ENCODE assay signal across 1 cellular context in genomic region chr4:152950402-152951274, GRCh38.
TF ChIP-seq lines count a peak whose summit lies in the region.

No MANE protein-coding gene starts in this region.

TF ChIP-seq in H1, 55 proteins besides CTCF, POLR2A, EP300 and RAD21:
- TF ChIP-seq E2F6 (IDR thresholded peaks at IDR 0.05): no peak
- no peak for TF ChIP-seq FOSL1 (IDR thresholded peaks at IDR 0.05; ENCODE audit: insufficient read depth, low read depth, low read length)
- no peak for TF ChIP-seq HDAC2 (IDR thresholded peaks at IDR 0.05; ENCODE audit: borderline replicate concordance in 1 of 2, low read depth in 2 of 2, low read length in 2 of 2)
- no peak for TF ChIP-seq RBBP5 (IDR thresholded peaks at IDR 0.05; ENCODE audit: borderline replicate concordance, low read depth, low read length)
- no peak for TF ChIP-seq SP2 (IDR thresholded peaks at IDR 0.05; ENCODE audit: low read length)
- TF ChIP-seq EGR1 (IDR thresholded peaks at IDR 0.05; ENCODE audit: borderline replicate concordance, low read depth, low read length): no peak
- no peak for TF ChIP-seq KDM4A (IDR thresholded peaks at IDR 0.05; ENCODE audit: low read depth, low read length, severe bottlenecking)
- TF ChIP-seq NANOG (IDR thresholded peaks at IDR 0.05; ENCODE audit: insufficient read depth, low read depth, low read length, poor library complexity, severe bottlenecking): no peak
- TF ChIP-seq SIX5 (IDR thresholded peaks at IDR 0.05; ENCODE audit: low read depth, low read length): no peak
- no peak for TF ChIP-seq TAF7 (optimal IDR thresholded peaks at IDR 0.05; ENCODE audit: borderline replicate concordance, low read depth, low read length)
- no peak for TF ChIP-seq SIRT6 (IDR thresholded peaks at IDR 0.05; ENCODE audit: low read length)
- TF ChIP-seq CHD7 (IDR thresholded peaks at IDR 0.05; ENCODE audit: insufficient replicate concordance, low read length): no peak
- no peak for TF ChIP-seq NRF1 (IDR thresholded peaks at IDR 0.05; ENCODE audit: low read depth, low read length)
